ENCODE assay signal across 15 cellular contexts in the genomic region with DNA sequence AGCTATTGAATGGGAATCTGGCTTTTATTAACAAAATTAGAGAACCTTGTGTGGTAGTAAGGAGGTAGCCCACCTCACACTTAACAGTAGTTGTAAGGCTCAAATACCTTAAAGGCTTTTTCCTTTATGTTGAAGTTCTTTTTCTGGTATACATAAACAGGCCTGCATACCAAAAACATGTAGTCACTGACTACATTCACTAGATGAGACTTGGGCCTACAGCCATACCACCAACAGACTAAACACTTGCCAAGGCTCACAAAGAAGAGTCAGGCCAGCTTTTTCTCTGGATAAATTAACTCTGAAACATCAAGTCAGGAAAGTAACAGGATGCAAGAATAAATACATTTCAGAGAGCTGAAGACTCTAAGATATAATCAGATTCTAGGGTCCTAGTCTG.
A peak's percentile ranks its signal among the peaks of the same experiment; 100 is the strongest.
DNase-seq lines count a peak whose midpoint lies in the region; ATAC-seq, FAIRE-seq and TF ChIP-seq lines count a peak whose summit lies in the region.
"Had no signal": no experiment of that assay in that cellular context is flagged by ENCODE, and none has a peak within 500 bp of the region (broad histone marks: within the 10 kb centered on the region; RNA-seq: fewer than 3 reads in every experiment).

No MANE protein-coding gene starts in this region.

- H3K9ac ChIP-seq in endothelial cell of umbilical vein (replicated peaks; ENCODE audit: extremely low read depth, insufficient read depth, low read length), result no peak overlapping the region

- POLR2A ChIA-PET in AG04449 (lab: Yijun Ruan, JAX), result no interaction called here
- POLR2A ChIA-PET in endothelial cell of umbilical vein (lab: Charles Lee), result no interaction called here

- peak; percentile 63 for DNase-seq in AG04449 (ENCODE audit: low read depth, low spot score)
- peak; percentile 51 for DNase-seq in M059J (ENCODE audit: low read depth)
- DNase-seq in endothelial cell of umbilical vein (ENCODE audit: low read depth, low spot score), result peak; percentile 43
- no peak for DNase-seq in mesothelial cell of epicardium (ENCODE audit: low spot score in 2 of 2, unreplicated experiment in 2 of 2)
- no peak for DNase-seq in amygdala (lab: John Stamatoyannopoulos, UW)
- DNase-seq in stimulated activated naive CD8-positive, alpha-beta T cell treated with anti-CD3 and anti-CD28 coated beads, Interleukin-15, Interleukin-2, amounts not matched to agents 100 U/mL and 50 U/mL, for 24 hours, result no peak
- DNase-seq: activated naive CD4-positive, alpha-beta T cell treated with anti-CD3 and anti-CD28 coated beads, Interleukin-2, amount 10 ng/mL, durations not matched to agents 7 days and 5 days; dermis blood vessel endothelial cell; heart left ventricle; KG1; T-helper 2 cell had no signal

- no peaks in the 10 kb centered on the region for H3K9me3 ChIP-seq in endothelial cell of umbilical vein (replicated peaks; ENCODE audit: control insufficient read depth, insufficient read depth, low read length)
- H3K9me3 ChIP-seq: heart left ventricle had no signal

- H2AFZ ChIP-seq in endothelial cell of umbilical vein (ENCODE audit: low read depth, low read length), result no peak overlapping the region

- FAIRE-seq in endothelial cell of umbilical vein (lab: Jason Lieb, UNC), result no peak
- FAIRE-seq: A204.1, H1 had no signal

- dilution Hi-C loops in endothelial cell of umbilical vein (cut with MboI; ENCODE audit: extremely low pct_ligation_motif_present, low sequenced_read_pairs), result no loop called here

- H3K4me3 ChIP-seq in AG04449 (ENCODE audit: low read depth, low read length) (no peak overlapping the region), endothelial cell of umbilical vein (replicated peaks in 1 of 3; ENCODE audit: insufficient read depth in 1 of 3, low read depth in 1 of 3, low read length in 3 of 3) (no peak overlapping the region)
- H3K4me3 ChIP-seq: heart left ventricle had no signal

- H3K27ac ChIP-seq in endothelial cell of umbilical vein (ENCODE audit: insufficient read depth, low read depth, low read length), result no peak overlapping the region

- H3K27me3 Mint-ChIP-seq in mesothelial cell of epicardium (ENCODE audit: low read depth), result no peaks in the 10 kb centered on the region
- H3K27me3 Mint-ChIP-seq: activated naive CD4-positive, alpha-beta T cell treated with anti-CD3 and anti-CD28 coated beads, Interleukin-2, amount 10 ng/mL, durations not matched to agents 7 days and 5 days had no signal

- no peak for ATAC-seq in HG02623 (IDR thresholded peaks at IDR 0.05; ENCODE audit: unreplicated experiment)
- ATAC-seq in HG03565 (IDR thresholded peaks at IDR 0.05; ENCODE audit: unreplicated experiment), result no peak
- ATAC-seq in stimulated activated naive CD8-positive, alpha-beta T cell treated with anti-CD3 and anti-CD28 coated beads, Interleukin-15, Interleukin-2, amounts not matched to agents 100 U/mL and 50 U/mL, for 24 hours, result no peak

- H3K4me3 Mint-ChIP-seq in mesothelial cell of epicardium, result no peak overlapping the region
- H3K4me3 Mint-ChIP-seq: activated naive CD4-positive, alpha-beta T cell treated with anti-CD3 and anti-CD28 coated beads, Interleukin-2, amount 10 ng/mL, durations not matched to agents 7 days and 5 days had no signal

- no TSS peak for BruUV-seq in endothelial cell of umbilical vein (replicated peaks; lab: Mats Ljungman, UMichigan)

- no peak overlapping the region for H3K4me2 ChIP-seq in endothelial cell of umbilical vein (ENCODE audit: insufficient read depth, low read length)

- H3K9me3 Mint-ChIP-seq in mesothelial cell of epicardium, result no peaks in the 10 kb centered on the region
- H3K9me3 Mint-ChIP-seq: activated naive CD4-positive, alpha-beta T cell treated with anti-CD3 and anti-CD28 coated beads, Interleukin-2, amount 10 ng/mL, durations not matched to agents 7 days and 5 days had no signal

- no peaks in the 10 kb centered on the region for H3K9me1 ChIP-seq in endothelial cell of umbilical vein (replicated peaks; ENCODE audit: control insufficient read depth, extremely low read depth, insufficient read depth, low read length)

- TF ChIP-seq CTCF in AG04449 (IDR thresholded peaks at IDR 0.05; ENCODE audit: insufficient read depth, low read length, missing control alignments), result no peak
- no peak for TF ChIP-seq CTCF in endothelial cell of umbilical vein (IDR thresholded peaks at IDR 0.05; ENCODE audit: extremely low read depth in 1 of 2, insufficient read depth in 1 of 2, low read depth in 1 of 2, low read length in 2 of 2)
- TF ChIP-seq CTCF in mesothelial cell of epicardium (IDR thresholded peaks at IDR 0.05; ENCODE audit: unreplicated experiment), result no peak

- peak overlapping the region; percentile 80 for H3K27ac Mint-ChIP-seq in mesothelial cell of epicardium
- H3K27ac Mint-ChIP-seq: activated naive CD4-positive, alpha-beta T cell treated with anti-CD3 and anti-CD28 coated beads, Interleukin-2, amount 10 ng/mL, durations not matched to agents 7 days and 5 days had no signal

- CTCF ChIA-PET in AG04449 (lab: Yijun Ruan, JAX), result interaction anchor here (0.7 to 1.5 kb wide), 4 partner anchors 70 to 996 kb away, joined by 3 to 7 read pairs (median 4); no protein-coding TSS in a partner anchor
- CTCF ChIA-PET in endothelial cell of umbilical vein (lab: Charles Lee), result interaction anchor here (0.9 to 1.1 kb wide), 2 partner anchors 21 to 669 kb away, joined by 3 to 6 read pairs; no protein-coding TSS in a partner anchor

- no peaks in the 10 kb centered on the region for H3K27me3 ChIP-seq in endothelial cell of umbilical vein (ENCODE audit: control insufficient read depth in 2 of 2, insufficient read depth in 2 of 2, low read length in 2 of 2)
- H3K27me3 ChIP-seq: heart left ventricle had no signal

- TF ChIP-seq POLR2A in endothelial cell of umbilical vein (IDR thresholded peaks at IDR 0.05; ENCODE audit: low read depth, low read length), result no peak

- intact Hi-C loops in endothelial cell of umbilical vein (cut with micrococcal nuclease), result loop anchor here (10.0 kb wide), 1 partner anchor 877 kb away; no protein-coding TSS in a partner anchor

- no peaks in the 10 kb centered on the region for H4K20me1 ChIP-seq in endothelial cell of umbilical vein (replicated peaks; ENCODE audit: control insufficient read depth, extremely low read depth, insufficient read depth, low read length)

- H3K79me2 ChIP-seq in endothelial cell of umbilical vein (ENCODE audit: control insufficient read depth, insufficient read depth, low read length), result no peaks in the 10 kb centered on the region

- peaks cover 33% of the 10 kb centered on the region for H3K4me1 Mint-ChIP-seq in mesothelial cell of epicardium
- H3K4me1 Mint-ChIP-seq: activated naive CD4-positive, alpha-beta T cell treated with anti-CD3 and anti-CD28 coated beads, Interleukin-2, amount 10 ng/mL, durations not matched to agents 7 days and 5 days had no signal

- peaks cover 2% of the 10 kb centered on the region for H3K36me3 Mint-ChIP-seq in mesothelial cell of epicardium
- H3K36me3 Mint-ChIP-seq: activated naive CD4-positive, alpha-beta T cell treated with anti-CD3 and anti-CD28 coated beads, Interleukin-2, amount 10 ng/mL, durations not matched to agents 7 days and 5 days had no signal

- no peaks in the 10 kb centered on the region for H3K36me3 ChIP-seq in endothelial cell of umbilical vein (ENCODE audit: control insufficient read depth in 2 of 2, extremely low read depth in 1 of 2, insufficient read depth in 2 of 2, low read length in 2 of 2)
- H3K36me3 ChIP-seq: heart left ventricle had no signal

- no peaks in the 10 kb centered on the region for H3K4me1 ChIP-seq in endothelial cell of umbilical vein (ENCODE audit: control insufficient read depth, extremely low read depth, insufficient read depth, low read length)

TF ChIP-seq in endothelial cell of umbilical vein, 7 proteins besides CTCF, POLR2A, EP300 and RAD21:
- TF ChIP-seq EZH2 (IDR thresholded peaks at IDR 0.05; ENCODE audit: borderline replicate concordance, low read depth, low read length, severe bottlenecking), result no peak
- no peak for TF ChIP-seq GATA2 (IDR thresholded peaks at IDR 0.05; ENCODE audit: insufficient read depth, insufficient read length, low read depth, low read length)
- TF ChIP-seq JUN (IDR thresholded peaks at IDR 0.05; ENCODE audit: borderline replicate concordance, insufficient read depth, insufficient read length, low read depth), result no peak
- TF ChIP-seq MYC (IDR thresholded peaks at IDR 0.05; ENCODE audit: low read depth, low read length), result no peak
- no peak for TF ChIP-seq POLR2AphosphoS5 (IDR thresholded peaks at IDR 0.05; ENCODE audit: insufficient read depth, low read depth, low read length)
- TF ChIP-seq, protein P1, sequence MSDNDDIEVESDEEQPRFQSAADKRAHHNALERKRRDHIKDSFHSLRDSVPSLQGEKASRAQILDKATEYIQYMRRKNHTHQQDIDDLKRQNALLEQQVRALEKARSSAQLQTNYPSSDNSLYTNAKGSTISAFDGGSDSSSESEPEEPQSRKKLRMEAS (IDR thresholded peaks at IDR 0.05; ENCODE audit: insufficient read depth, insufficient read length), result no peak
- no peak for TF ChIP-seq FOS (IDR thresholded peaks at IDR 0.05; ENCODE audit: borderline replicate concordance, insufficient read depth, low read length)
TF ChIP-seq in endothelial cell of umbilical vein: peak in this region for 0.

Comparison
In these comparisons a context has a peak if more than half of its experiments do, and no peak if none do; other contexts are left out.
1. DNase-seq: peak in AG04449 (single experiment), M059J (single experiment) and endothelial cell of umbilical vein (single experiment); none in mesothelial cell of epicardium (0 of 2), amygdala (0 of 56) and stimulated activated naive CD8-positive, alpha-beta T cell treated with anti-CD3 and anti-CD28 coated beads, Interleukin-15, Interleukin-2, amounts not matched to agents 100 U/mL and 50 U/mL, for 24 hours (single experiment).